ENCODE assay signal across 23 cellular contexts in genomic region chr3:32284443-32284842, GRCh38. TPM values are rescaled to one million over a fixed set of nuclear protein-coding genes. Genes with fewer than 3 reads are reported as not detected.
A peak's percentile ranks its signal among the peaks of the same experiment; 100 is the strongest.
DNase-seq lines count a peak whose midpoint lies in the region; ATAC-seq and TF ChIP-seq lines count a peak whose summit lies in the region.
"Had no signal": no experiment of that assay in that cellular context is flagged by ENCODE, and none has a peak within 500 bp of the region (broad histone marks: within the 10 kb centered on the region; RNA-seq: fewer than 3 reads in every experiment).

No MANE protein-coding gene starts in this region.

- no peaks in the 10 kb centered on the region for H3K9me3 Mint-ChIP-seq in stimulated activated naive CD8-positive, alpha-beta T cell treated with anti-CD3 and anti-CD28 coated beads, Interleukin-15, amount 100 ng/mL, for 72 hours
- H3K9me3 Mint-ChIP-seq in naive B cell = peaks cover 0 to 1% (median 0%) of the 10 kb centered on the region in 7 donors
- H3K9me3 Mint-ChIP-seq: activated CD8-positive, alpha-beta T cell treated with anti-CD3 and anti-CD28 coated beads for 36 hours; IgD-negative memory B cell had no signal

- H3K4me3 Mint-ChIP-seq in stimulated activated naive CD8-positive, alpha-beta T cell treated with anti-CD3 and anti-CD28 coated beads, Interleukin-15, amount 100 ng/mL, for 72 hours = no peak overlapping the region
- peak overlapping the region in 1 of 8 donors; percentile 31 for H3K4me3 Mint-ChIP-seq in naive B cell
- H3K4me3 Mint-ChIP-seq: activated CD8-positive, alpha-beta T cell treated with anti-CD3 and anti-CD28 coated beads for 36 hours; CD14-positive monocyte; IgD-negative memory B cell had no signal

- DNase-seq in stimulated activated naive CD8-positive, alpha-beta T cell treated with anti-CD3 and anti-CD28 coated beads, Interleukin-15, amount 100 ng/mL, for 72 hours = no peak
- no peak for DNase-seq in stimulated activated naive CD8-positive, alpha-beta T cell treated with anti-CD3 and anti-CD28 coated beads, Interleukin-15, Interleukin-2, amounts not matched to agents 100 U/mL and 50 U/mL, for 24 hours
- no peak for DNase-seq in effector memory CD4-positive, alpha-beta T cell
- no peak for DNase-seq in naive B cell
- DNase-seq in NAMALWA (ENCODE audit: low spot score) = no peak
- no peak for DNase-seq in kidney glomerular epithelial cell (lab: John Stamatoyannopoulos, UW)
- no peak for DNase-seq in sigmoid colon
- DNase-seq: activated CD4-positive, CD25-positive, alpha-beta regulatory T cell; activated CD8-positive, alpha-beta T cell treated with anti-CD3 and anti-CD28 coated beads for 36 hours; activated naive CD4-positive, alpha-beta T cell treated with anti-CD3 and anti-CD28 coated beads, Interleukin-2, amount 50 U/mL, for 16 hours; central memory CD4-positive, alpha-beta T cell; dermis blood vessel endothelial cell; islet precursor cell; mammary epithelial cell; NCI-H1092 treated with DMSO at 0.1 percent for 48 hours; NCI-H2029; NCI-H446; nucleus accumbens; Right ventricle myocardium superior had no signal

- 32 to 73% methylated on average over 2 of the region's 2 CpGs for whole genome bisulfite sequencing in sigmoid colon, 2 donors

- peaks cover 30% of the 10 kb centered on the region for H3K4me1 Mint-ChIP-seq in stimulated activated naive CD8-positive, alpha-beta T cell treated with anti-CD3 and anti-CD28 coated beads, Interleukin-15, amount 100 ng/mL, for 72 hours
- peaks cover 18 to 36% (median 34%) of the 10 kb centered on the region in 3 donors for H3K4me1 Mint-ChIP-seq in naive B cell

- no peak for TF ChIP-seq EP300 in sigmoid colon (IDR thresholded peaks at IDR 0.05)

- peak overlapping the region; percentile 22 for H3K27ac ChIP-seq in effector memory CD4-positive, alpha-beta T cell (ENCODE audit: insufficient read depth, low read length, poor library complexity, severe bottlenecking)
- H3K27ac ChIP-seq in sigmoid colon = no peak overlapping the region
- H3K27ac ChIP-seq: vagina had no signal

- peaks cover 6% of the 10 kb centered on the region for H3K4me1 ChIP-seq in effector memory CD4-positive, alpha-beta T cell (ENCODE audit: control insufficient read depth, insufficient read depth, low read length, poor library complexity, severe bottlenecking)
- H3K4me1 ChIP-seq in sigmoid colon = peaks cover 0 to 3% (median 0%) of the 10 kb centered on the region in 4 donors
- H3K4me1 ChIP-seq: vagina had no signal

- TF ChIP-seq CTCF in sigmoid colon (IDR thresholded peaks at IDR 0.05) = no peak

- intact Hi-C loops in sigmoid colon (cut with DNase I) = no loop called here

- H3K9me3 ChIP-seq in effector memory CD4-positive, alpha-beta T cell (ENCODE audit: control insufficient read depth, low read length) = no peaks in the 10 kb centered on the region
- H3K9me3 ChIP-seq in sigmoid colon = no peaks in the 10 kb centered on the region
- H3K9me3 ChIP-seq: vagina had no signal

- no peak for TF ChIP-seq POLR2A in sigmoid colon (IDR thresholded peaks at IDR 0.05)

- H3K4me3 ChIP-seq in effector memory CD4-positive, alpha-beta T cell (ENCODE audit: insufficient read depth, low read depth, low read length, poor library complexity, severe bottlenecking) = no peak overlapping the region
- H3K4me3 ChIP-seq in sigmoid colon = no peak overlapping the region
- H3K4me3 ChIP-seq: vagina had no signal

- H3K36me3 ChIP-seq in effector memory CD4-positive, alpha-beta T cell (ENCODE audit: control insufficient read depth, insufficient read depth, low read length) = no peaks in the 10 kb centered on the region
- H3K36me3 ChIP-seq in sigmoid colon = no peaks in the 10 kb centered on the region
- H3K36me3 ChIP-seq: vagina had no signal

- ATAC-seq in stimulated activated naive CD8-positive, alpha-beta T cell treated with anti-CD3 and anti-CD28 coated beads, Interleukin-15, amount 100 ng/mL, for 72 hours = no peak
- no peak for ATAC-seq in stimulated activated naive CD8-positive, alpha-beta T cell treated with anti-CD3 and anti-CD28 coated beads, Interleukin-15, Interleukin-2, amounts not matched to agents 100 U/mL and 50 U/mL, for 24 hours
- ATAC-seq in naive B cell (ENCODE audit: low read depth in 2 of 2) (no peak), GM19455 (IDR thresholded peaks at IDR 0.05; ENCODE audit: unreplicated experiment) (no peak)
- ATAC-seq: activated CD8-positive, alpha-beta T cell treated with anti-CD3 and anti-CD28 coated beads for 36 hours had no signal

- no peaks in the 10 kb centered on the region for H3K36me3 Mint-ChIP-seq in naive B cell
- H3K36me3 Mint-ChIP-seq: CD14-positive monocyte, IgD-negative memory B cell had no signal

- peak overlapping the region; percentile 69 to 75 for H3K27ac Mint-ChIP-seq in stimulated activated naive CD8-positive, alpha-beta T cell treated with anti-CD3 and anti-CD28 coated beads, Interleukin-15, amount 100 ng/mL, for 72 hours
- H3K27ac Mint-ChIP-seq in naive B cell = peak overlapping the region in 4 of 6 donors; percentile 17 to 87 (median 42)
- H3K27ac Mint-ChIP-seq: activated CD8-positive, alpha-beta T cell treated with anti-CD3 and anti-CD28 coated beads for 36 hours; CD14-positive monocyte had no signal

- no peaks in the 10 kb centered on the region for H3K27me3 ChIP-seq in effector memory CD4-positive, alpha-beta T cell (replicated peaks; ENCODE audit: control insufficient read depth, insufficient read depth, low read length, poor library complexity, severe bottlenecking)
- H3K27me3 ChIP-seq in sigmoid colon = no peaks in the 10 kb centered on the region
- H3K27me3 ChIP-seq: vagina had no signal

- no peaks in the 10 kb centered on the region for H3K27me3 Mint-ChIP-seq in stimulated activated naive CD8-positive, alpha-beta T cell treated with anti-CD3 and anti-CD28 coated beads, Interleukin-15, amount 100 ng/mL, for 72 hours
- peaks cover 0 to 8% (median 0%) of the 10 kb centered on the region in 3 donors for H3K27me3 Mint-ChIP-seq in naive B cell
- H3K27me3 Mint-ChIP-seq: activated CD8-positive, alpha-beta T cell treated with anti-CD3 and anti-CD28 coated beads for 36 hours had no signal

RNA-seq across cellular contexts. Expression of gene CMTM8, which starts 46.0 kb away (rescaled TPM):
- polyA plus RNA-seq in naive B cell (ENCODE audit: low read depth in 6 of 6) = 1 to 10 TPM in 1 of 6 donors, under 1 TPM in 4, not detected in 1; 0.44 to 1.3 (median 0.53) TPM
- 1 to 10 TPM in 1 of 4 donors, under 1 TPM in 2, not detected in 1; 0.49 to 4.4 (median 0.81) TPM for total RNA-seq in sigmoid colon
- 1 to 10 TPM; 4.2 to 7.9 (median 4.4) TPM for polyA plus RNA-seq in sigmoid colon
